10 cellular contexts compared by ENCODE assay signal in the genomic region with DNA sequence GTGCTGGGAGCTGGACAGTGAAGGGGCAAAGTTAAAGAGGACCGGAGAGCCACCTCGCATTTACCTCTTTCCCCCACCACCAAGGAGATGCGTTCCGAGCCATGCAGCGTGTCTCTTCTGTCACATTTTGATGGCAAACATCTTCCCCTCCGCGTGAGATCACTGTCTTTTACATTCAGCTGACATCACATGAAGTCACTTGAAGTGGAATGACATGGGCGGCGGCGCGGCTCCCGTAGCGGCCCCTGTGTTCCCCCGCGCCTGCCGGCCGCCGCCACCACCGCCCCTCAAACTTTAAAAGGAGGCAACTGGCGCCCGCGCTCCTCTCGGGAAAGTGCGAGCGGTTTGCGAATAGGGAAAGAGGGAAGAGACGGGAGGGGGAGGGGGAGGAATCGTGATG. TPM values are rescaled to one million over a fixed set of nuclear protein-coding genes. Genes with fewer than 3 reads are reported as not detected.
A peak's percentile ranks its signal among the peaks of the same experiment; 100 is the strongest.
DNase-seq lines count a peak whose midpoint lies in the region; ATAC-seq and TF ChIP-seq lines count a peak whose summit lies in the region.
"Had no signal": no experiment of that assay in that cellular context is flagged by ENCODE, and none has a peak within 500 bp of the region (broad histone marks: within the 10 kb centered on the region; RNA-seq: fewer than 3 reads in every experiment).

Gene FEZF2 (minus strand): TSS at position 336 of the 400 bp plus-strand sequence. CDS start 682 bp downstream, outside the sequence.

- no peak for DNase-seq in Calu3
- DNase-seq in esophagus muscularis mucosa (ENCODE audit: extremely low spot score) = no peak
- DNase-seq in activated CD4-positive, alpha-beta T cell treated with anti-CD3 and anti-CD28 coated beads, Interleukin-2, amount 10 ng/mL, durations not matched to agents 7 days and 5 days = no peak
- DNase-seq: effector CD4-positive, alpha-beta T cell had no signal

- H3K4me3 ChIP-seq in HUES48 (ENCODE audit: low read depth, low read length) (peak within 1 kb of the TSS; percentile 50), esophagus muscularis mucosa (peak within 1 kb of the TSS; percentile 20 to 35 (median 34)), parathyroid adenoma (ENCODE audit: low read depth, low read length) (peak within 1 kb of the TSS; percentile 20)

- no peaks in the 10 kb centered on the region for H3K4me1 Mint-ChIP-seq in Calu3 (ENCODE audit: low read depth, unreplicated experiment)
- no peaks in the 10 kb centered on the region for H3K4me1 Mint-ChIP-seq in activated CD4-positive, alpha-beta T cell treated with anti-CD3 and anti-CD28 coated beads, Interleukin-2, amount 10 ng/mL, durations not matched to agents 7 days and 5 days

- CTCF ChIA-PET in Calu3 (lab: Charles Lee) = no interaction called here
- CTCF ChIA-PET in activated CD4-positive, alpha-beta T cell treated with anti-CD3 and anti-CD28 coated beads, Interleukin-2, amount 10 ng/mL, durations not matched to agents 7 days and 5 days (lab: Charles Lee) = no interaction called here

- H3K27ac Mint-ChIP-seq in Calu3 (ENCODE audit: unreplicated experiment) = no peak within 1 kb of the TSS
- no peak within 1 kb of the TSS for H3K27ac Mint-ChIP-seq in activated CD4-positive, alpha-beta T cell treated with anti-CD3 and anti-CD28 coated beads, Interleukin-2, amount 10 ng/mL, durations not matched to agents 7 days and 5 days
- H3K27ac Mint-ChIP-seq: IgD-negative memory B cell; stimulated activated memory B cell treated with anti-CD40 and anti-IgM and Interleukin-4, amounts not matched to agents 10 μg/mL and 1 μg/mL and 100 μg/mL, for 72 hours had no signal

- no peaks in the 10 kb centered on the region for H3K36me3 Mint-ChIP-seq in Calu3 (ENCODE audit: insufficient read depth, unreplicated experiment)
- peaks cover 3% of the 10 kb centered on the region for H3K36me3 Mint-ChIP-seq in activated CD4-positive, alpha-beta T cell treated with anti-CD3 and anti-CD28 coated beads, Interleukin-2, amount 10 ng/mL, durations not matched to agents 7 days and 5 days (ENCODE audit: low read depth)
- H3K36me3 Mint-ChIP-seq: IgD-negative memory B cell; stimulated activated memory B cell treated with anti-CD40 and anti-IgM and Interleukin-4, amounts not matched to agents 10 μg/mL and 1 μg/mL and 100 μg/mL, for 72 hours had no signal

- no peaks in the 10 kb centered on the region for H3K79me2 ChIP-seq in parathyroid adenoma

- TF ChIP-seq CTCF in Calu3 (IDR thresholded peaks at IDR 0.05; ENCODE audit: unreplicated experiment) = no peak
- TF ChIP-seq CTCF in esophagus muscularis mucosa (IDR thresholded peaks at IDR 0.05) = no peak
- no peak for TF ChIP-seq CTCF in parathyroid adenoma (IDR thresholded peaks at IDR 0.05)

- H3K27ac ChIP-seq in HUES48 (ENCODE audit: low read depth, low read length) = no peak within 1 kb of the TSS
- no peak within 1 kb of the TSS for H3K27ac ChIP-seq in esophagus muscularis mucosa (replicated peaks in 1 of 4)
- H3K27ac ChIP-seq in parathyroid adenoma = no peak within 1 kb of the TSS

- intact Hi-C loops in Calu3 (cut with micrococcal nuclease; ENCODE audit: unreplicated experiment) = no loop called here
- intact Hi-C loops in esophagus muscularis mucosa (cut with DNase I) = no loop called here

- peak within 1 kb of the TSS; percentile 58 for H3K4me3 Mint-ChIP-seq in Calu3 (ENCODE audit: low read depth, unreplicated experiment)
- H3K4me3 Mint-ChIP-seq in activated CD4-positive, alpha-beta T cell treated with anti-CD3 and anti-CD28 coated beads, Interleukin-2, amount 10 ng/mL, durations not matched to agents 7 days and 5 days = no peak within 1 kb of the TSS
- H3K4me3 Mint-ChIP-seq: stimulated activated memory B cell treated with anti-CD40 and anti-IgM and Interleukin-4, amounts not matched to agents 10 μg/mL and 1 μg/mL and 100 μg/mL, for 72 hours had no signal

- H3K4me1 ChIP-seq in HUES48 (ENCODE audit: control insufficient read depth, insufficient read depth, low read length) (peaks cover 61% of the 10 kb centered on the region), esophagus muscularis mucosa (peaks cover 18 to 74% (median 64%) of the 10 kb centered on the region in 4 donors), parathyroid adenoma (no peaks in the 10 kb centered on the region)

- H3K27me3 Mint-ChIP-seq in Calu3 (ENCODE audit: unreplicated experiment) = peaks cover 56% of the 10 kb centered on the region
- peaks cover 87% of the 10 kb centered on the region for H3K27me3 Mint-ChIP-seq in activated CD4-positive, alpha-beta T cell treated with anti-CD3 and anti-CD28 coated beads, Interleukin-2, amount 10 ng/mL, durations not matched to agents 7 days and 5 days

- no peak within 1 kb of the TSS for H2AFZ ChIP-seq in parathyroid adenoma

- TF ChIP-seq POLR2A in esophagus muscularis mucosa (IDR thresholded peaks at IDR 0.05; ENCODE audit: low read depth) = no peak

- H3K4me2 ChIP-seq in parathyroid adenoma (ENCODE audit: low read length) = peak within 1 kb of the TSS; percentile 68

- H3K9ac ChIP-seq in HUES48 (ENCODE audit: low read depth, low read length) (no peak within 1 kb of the TSS), parathyroid adenoma (no peak within 1 kb of the TSS)

- POLR2A ChIA-PET in activated CD4-positive, alpha-beta T cell treated with anti-CD3 and anti-CD28 coated beads, Interleukin-2, amount 10 ng/mL, durations not matched to agents 7 days and 5 days (lab: Charles Lee) = no interaction called here

- no TSS peak for BruUV-seq in Calu3 (replicated peaks; lab: Mats Ljungman, UMichigan)

- no peaks in the 10 kb centered on the region for H3K9me3 Mint-ChIP-seq in Calu3 (ENCODE audit: low read depth, unreplicated experiment)
- H3K9me3 Mint-ChIP-seq in activated CD4-positive, alpha-beta T cell treated with anti-CD3 and anti-CD28 coated beads, Interleukin-2, amount 10 ng/mL, durations not matched to agents 7 days and 5 days = peaks cover 3% of the 10 kb centered on the region
- H3K9me3 Mint-ChIP-seq: stimulated activated memory B cell treated with anti-CD40 and anti-IgM and Interleukin-4, amounts not matched to agents 10 μg/mL and 1 μg/mL and 100 μg/mL, for 72 hours had no signal

- TF ChIP-seq EP300 in esophagus muscularis mucosa (IDR thresholded peaks at IDR 0.05) = no peak

- H3K36me3 ChIP-seq in HUES48 (ENCODE audit: control insufficient read depth, insufficient read depth, low read length) (no peaks in the 10 kb centered on the region), esophagus muscularis mucosa (no peaks in the 10 kb centered on the region), parathyroid adenoma (ENCODE audit: control insufficient read depth, insufficient read depth, low read length) (no peaks in the 10 kb centered on the region)

- no peaks in the 10 kb centered on the region for H3K9me3 ChIP-seq in HUES48 (ENCODE audit: control insufficient read depth, insufficient read depth, low read length)
- no peaks in the 10 kb centered on the region for H3K9me3 ChIP-seq in esophagus muscularis mucosa
- H3K9me3 ChIP-seq in parathyroid adenoma (ENCODE audit: control insufficient read depth, low read length) = no peaks in the 10 kb centered on the region

- no peak for ATAC-seq in GM21529 (IDR thresholded peaks at IDR 0.05; ENCODE audit: unreplicated experiment)
- ATAC-seq in GM18498 (IDR thresholded peaks at IDR 0.05; ENCODE audit: unreplicated experiment) = no peak
- ATAC-seq: stimulated activated memory B cell treated with anti-CD40 and anti-IgM and Interleukin-4, amounts not matched to agents 10 μg/mL and 1 μg/mL and 100 μg/mL, for 72 hours had no signal

- peaks cover 100% of the 10 kb centered on the region for H3K27me3 ChIP-seq in HUES48 (ENCODE audit: control insufficient read depth, insufficient read depth, low read length)
- peaks cover 0 to 100% (median 58%) of the 10 kb centered on the region in 4 donors for H3K27me3 ChIP-seq in esophagus muscularis mucosa
- H3K27me3 ChIP-seq in parathyroid adenoma (ENCODE audit: control insufficient read depth, insufficient read depth, low read length) = peaks cover 33% of the 10 kb centered on the region

- WGBS in esophagus muscularis mucosa = 1% methylated on average over 17 of the region's 28 CpGs

RNA-seq across cellular contexts. Expression of gene FEZF2, which starts in this region (rescaled TPM):
- not detected in 2 replicates for total RNA-seq in Calu3 (2022)
- not detected for total RNA-seq in esophagus muscularis mucosa
- not detected for total RNA-seq in activated CD4-positive, alpha-beta T cell treated with anti-CD3 and anti-CD28 coated beads, Interleukin-2, amount 10 ng/mL, durations not matched to agents 7 days and 5 days
